19 cellular contexts compared by ENCODE assay signal in the genomic region with DNA sequence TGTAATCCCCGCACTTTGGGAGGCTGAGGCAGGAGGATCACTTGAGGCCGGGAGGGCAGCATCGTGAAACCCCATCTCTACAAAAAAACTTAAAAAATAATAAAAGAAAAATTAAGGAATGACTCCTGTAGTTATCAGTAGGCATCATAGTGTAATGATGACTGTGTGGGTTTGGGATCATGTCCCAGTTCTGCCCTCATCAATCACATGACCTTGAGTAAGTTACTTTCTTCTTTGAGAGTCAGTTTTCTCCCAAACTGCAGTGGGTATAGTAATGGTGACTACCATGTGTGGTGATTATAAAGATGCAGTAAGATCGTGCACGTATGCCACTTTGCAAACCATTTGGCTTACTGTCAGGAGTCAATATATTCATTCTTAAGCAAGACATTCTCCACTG.
"Had no signal": no experiment of that assay in that cellular context is flagged by ENCODE, and none has a peak within 500 bp of the region (broad histone marks: within the 10 kb centered on the region; RNA-seq: fewer than 3 reads in every experiment).

No MANE protein-coding gene starts in this region.

- H3K27me3 ChIP-seq: heart left ventricle, tibial artery, uterus had no signal

- H3K4me2 ChIP-seq: smooth muscle cell had no signal

- DNase-seq: activated CD4-positive, alpha-beta T cell treated with anti-CD3 and anti-CD28 coated beads for 48 hours; activated CD8-positive, alpha-beta memory T cell treated with anti-CD3 and anti-CD28 coated beads, Interleukin-2, amount 50 U/mL, for 48 hours; activated CD8-positive, alpha-beta T cell treated with anti-CD3 and anti-CD28 coated beads, Interleukin-2, amount 10 ng/mL, durations not matched to agents 7 days and 5 days; activated naive CD4-positive, alpha-beta T cell treated with Interleukin-2 at 50 U/mL for 16 hours; activated naive CD8-positive, alpha-beta T cell treated with anti-CD3 and anti-CD28 coated beads, Interleukin-2, amount 50 U/mL, for 24 hours; dermis blood vessel endothelial cell; heart left ventricle; left ventricle myocardium inferior; nucleus accumbens; right cardiac atrium; T1000; tibial artery; uterus; WERI-Rb-1 had no signal

- H3K27ac ChIP-seq: heart left ventricle, left ventricle myocardium inferior, tibial artery, uterus, WERI-Rb-1 had no signal

- H3K36me3 ChIP-seq: heart left ventricle, left ventricle myocardium inferior, tibial artery, uterus, WERI-Rb-1 had no signal

- H3K4me3 ChIP-seq: heart left ventricle, left ventricle myocardium inferior, smooth muscle cell, tibial artery, uterus had no signal

- ATAC-seq: activated CD8-positive, alpha-beta T cell treated with anti-CD3 and anti-CD28 coated beads, Interleukin-2, amount 10 ng/mL, durations not matched to agents 7 days and 5 days; activated naive CD8-positive, alpha-beta T cell treated with anti-CD3 and anti-CD28 coated beads, Interleukin-2, amount 50 U/mL, for 24 hours; heart left ventricle; natural killer cell treated with Interleukin-12 subunit alpha and Interleukin-12 subunit beta and Interleukin-15 and Interleukin-18, amount 100 ng/mL, for 72 hours; right cardiac atrium; stimulated activated effector memory CD8-positive, alpha-beta T cell treated with anti-CD3 and anti-CD28 coated beads, Interleukin-12 subunit alpha, Interleukin-12 subunit beta, amount 100 ng/mL, for 72 hours had no signal

- H3K9me3 ChIP-seq: heart left ventricle, left ventricle myocardium inferior, tibial artery, uterus had no signal

- FAIRE-seq: frontal cortex, islet of Langerhans had no signal

- H3K4me1 ChIP-seq: left ventricle myocardium inferior, tibial artery, uterus had no signal
